ENCODE assay signal across 1 cellular context in genomic region chr4:7857993-7858392, GRCh38.
A peak's percentile ranks its signal among the peaks of the same experiment; 100 is the strongest.
TF ChIP-seq lines count a peak whose summit lies in the region.

No MANE protein-coding gene starts in this region.

TF ChIP-seq in HepG2, 621 proteins besides CTCF, POLR2A, EP300 and RAD21 (continued from another document and continues in another):
- TF ChIP-seq NCOR1 (IDR thresholded peaks at IDR 0.05; ENCODE audit: borderline replicate concordance, low read length) (peak; percentile 69; the same call in 1 of the 2 replicates), FOXA1 (IDR thresholded peaks at IDR 0.05) (0 out of 2 replicates have a peak, but pooled peaks have one; percentile 36), FOXA1 (CRISPR knock-in tag; IDR thresholded peaks at IDR 0.05) (peak; percentile 67), SOX6 (IDR thresholded peaks at IDR 0.05) (no peak), SOX6 (CRISPR knock-in tag; IDR thresholded peaks at IDR 0.05) (peak; percentile 85), FOXO1 (CRISPR knock-in tag; IDR thresholded peaks at IDR 0.05) (peak; percentile 26; the same call in 1 of the 2 replicates), ZNF569 (CRISPR knock-in tag; IDR thresholded peaks at IDR 0.05; ENCODE audit: borderline replicate concordance) (no peak), LCORL (IDR thresholded peaks at IDR 0.05) (0 out of 2 replicates have a peak, but pooled peaks have one; percentile 25), LCORL (CRISPR knock-in tag; IDR thresholded peaks at IDR 0.05) (no peak), HNRNPUL1 (IDR thresholded peaks at IDR 0.05; ENCODE audit: low read depth, low read length) (no peak), ARID5B (CRISPR knock-in tag; IDR thresholded peaks at IDR 0.05) (peak; percentile 77), SNAPC2 (CRISPR knock-in tag; IDR thresholded peaks at IDR 0.05) (0 out of 2 replicates have a peak, but pooled peaks have one; percentile 30), MAFK (conservative IDR thresholded peaks at IDR 0.05 in 1 of 2, IDR thresholded peaks at IDR 0.05 in 1 of 2; ENCODE audit: low read length in 2 of 2) (peak; percentile 1 to 29; a peak in 2 of 4 replicates), MXD4 (CRISPR knock-in tag; IDR thresholded peaks at IDR 0.05) (no peak; the same call in 1 of the 2 replicates), NR3C1 (CRISPR knock-in tag; IDR thresholded peaks at IDR 0.05) (no peak), TARDBP (CRISPR knock-in tag; IDR thresholded peaks at IDR 0.05) (peak; percentile 64; the same call in 1 of the 2 replicates), RCOR2 (CRISPR knock-in tag; IDR thresholded peaks at IDR 0.05) (0 out of 2 replicates have a peak, but pooled peaks have one; percentile 18), NR2C2 (CRISPR knock-in tag; IDR thresholded peaks at IDR 0.05; ENCODE audit: borderline replicate concordance) (no peak), MATR3 (CRISPR knock-in tag; IDR thresholded peaks at IDR 0.05) (no peak), HDAC2 (CRISPR knock-in tag; IDR thresholded peaks at IDR 0.05) (peak; percentile 26; the same call in 1 of the 2 replicates), HMG20A (CRISPR knock-in tag; IDR thresholded peaks at IDR 0.05; ENCODE audit: borderline replicate concordance) (peak; percentile 60; the same call in 1 of the 2 replicates), NR2F6 (IDR thresholded peaks at IDR 0.05) (peak; percentile 64), NR2F6 (CRISPR knock-in tag; IDR thresholded peaks at IDR 0.05) (peak; percentile 80), JUN (CRISPR knock-in tag; IDR thresholded peaks at IDR 0.05) (no peak), RELA (CRISPR knock-in tag; IDR thresholded peaks at IDR 0.05) (no peak), ZNF724P (CRISPR knock-in tag; IDR thresholded peaks at IDR 0.05; ENCODE audit: borderline replicate concordance) (no peak), ZNF263 (CRISPR knock-in tag; IDR thresholded peaks at IDR 0.05) (no peak), ZSCAN22 (CRISPR knock-in tag; IDR thresholded peaks at IDR 0.05) (no peak), ZNF224 (CRISPR knock-in tag; IDR thresholded peaks at IDR 0.05) (no peak), ARNT2 (CRISPR knock-in tag; IDR thresholded peaks at IDR 0.05; ENCODE audit: low read depth) (no peak), KDM5B (CRISPR knock-in tag; IDR thresholded peaks at IDR 0.05; ENCODE audit: borderline replicate concordance) (no peak), DRAP1 (CRISPR knock-in tag; IDR thresholded peaks at IDR 0.05) (peak; percentile 66), FOXA3 (CRISPR knock-in tag; IDR thresholded peaks at IDR 0.05) (peak; percentile 86), RBFOX2 (IDR thresholded peaks at IDR 0.05; ENCODE audit: low read depth, low read length) (peak; percentile 33; the same call in 1 of the 2 replicates), FOXP4 (CRISPR knock-in tag; IDR thresholded peaks at IDR 0.05) (peak; percentile 71), HMGA1 (CRISPR knock-in tag; conservative IDR thresholded peaks at IDR 0.05) (no peak), SAP130 (CRISPR knock-in tag; IDR thresholded peaks at IDR 0.05; ENCODE audit: low read depth) (peak; percentile 57), BCLAF1 (IDR thresholded peaks at IDR 0.05) (no peak), MAFF (IDR thresholded peaks at IDR 0.05; ENCODE audit: low read depth, low read length) (0 out of 2 replicates have a peak, but pooled peaks have one; percentile 17), HNF4G (IDR thresholded peaks at IDR 0.05; ENCODE audit: borderline replicate concordance, low read depth, low read length) (peak; percentile 48; the same call in 1 of the 2 replicates), HNF4G (CRISPR knock-in tag; IDR thresholded peaks at IDR 0.05; ENCODE audit: borderline replicate concordance, low read depth) (no peak), TEAD3 (CRISPR knock-in tag; optimal IDR thresholded peaks at IDR 0.05; ENCODE audit: borderline replicate concordance) (peak; percentile 17), KDM6A (CRISPR knock-in tag; IDR thresholded peaks at IDR 0.05; ENCODE audit: low read depth) (peak; percentile 37; the same call in 1 of the 2 replicates), HDAC1 (CRISPR knock-in tag; IDR thresholded peaks at IDR 0.05) (no peak), SIX4 (CRISPR knock-in tag; IDR thresholded peaks at IDR 0.05) (peak; percentile 22; the same call in 1 of the 2 replicates), ISL2 (CRISPR knock-in tag; IDR thresholded peaks at IDR 0.05) (peak; percentile 84), ZNF292 (CRISPR knock-in tag; IDR thresholded peaks at IDR 0.05; ENCODE audit: borderline replicate concordance, low read depth) (0 out of 2 replicates have a peak, but pooled peaks have one; percentile 23), SP1 (IDR thresholded peaks at IDR 0.05) (no peak), SP1 (CRISPR knock-in tag; IDR thresholded peaks at IDR 0.05) (no peak), MED1 (CRISPR knock-in tag; IDR thresholded peaks at IDR 0.05) (peak; percentile 61), MTA1 (CRISPR knock-in tag; IDR thresholded peaks at IDR 0.05; ENCODE audit: borderline replicate concordance) (no peak), TCF7 (IDR thresholded peaks at IDR 0.05; ENCODE audit: low read depth) (peak; percentile 77), FOXP1 (IDR thresholded peaks at IDR 0.05) (0 out of 2 replicates have a peak, but pooled peaks have one; percentile 71), FOXP1 (CRISPR knock-in tag; IDR thresholded peaks at IDR 0.05) (peak; percentile 81), DPF2 (CRISPR knock-in tag; IDR thresholded peaks at IDR 0.05; ENCODE audit: borderline replicate concordance, low read depth) (peak; percentile 81; the same call in 1 of the 2 replicates), ARID3A (IDR thresholded peaks at IDR 0.05; ENCODE audit: low read depth, low read length) (peak; percentile 57; the same call in 1 of the 2 replicates), NR2F2 (IDR thresholded peaks at IDR 0.05; ENCODE audit: borderline replicate concordance, low read depth) (peak; percentile 57; the same call in 1 of the 2 replicates), ASH2L (IDR thresholded peaks at IDR 0.05; ENCODE audit: insufficient read length, low read depth, low read length) (peak; percentile 86), MIXL1 (CRISPR knock-in tag; IDR thresholded peaks at IDR 0.05) (peak; percentile 57; the same call in 1 of the 2 replicates)
- TF ChIP-seq, protein P1, sequence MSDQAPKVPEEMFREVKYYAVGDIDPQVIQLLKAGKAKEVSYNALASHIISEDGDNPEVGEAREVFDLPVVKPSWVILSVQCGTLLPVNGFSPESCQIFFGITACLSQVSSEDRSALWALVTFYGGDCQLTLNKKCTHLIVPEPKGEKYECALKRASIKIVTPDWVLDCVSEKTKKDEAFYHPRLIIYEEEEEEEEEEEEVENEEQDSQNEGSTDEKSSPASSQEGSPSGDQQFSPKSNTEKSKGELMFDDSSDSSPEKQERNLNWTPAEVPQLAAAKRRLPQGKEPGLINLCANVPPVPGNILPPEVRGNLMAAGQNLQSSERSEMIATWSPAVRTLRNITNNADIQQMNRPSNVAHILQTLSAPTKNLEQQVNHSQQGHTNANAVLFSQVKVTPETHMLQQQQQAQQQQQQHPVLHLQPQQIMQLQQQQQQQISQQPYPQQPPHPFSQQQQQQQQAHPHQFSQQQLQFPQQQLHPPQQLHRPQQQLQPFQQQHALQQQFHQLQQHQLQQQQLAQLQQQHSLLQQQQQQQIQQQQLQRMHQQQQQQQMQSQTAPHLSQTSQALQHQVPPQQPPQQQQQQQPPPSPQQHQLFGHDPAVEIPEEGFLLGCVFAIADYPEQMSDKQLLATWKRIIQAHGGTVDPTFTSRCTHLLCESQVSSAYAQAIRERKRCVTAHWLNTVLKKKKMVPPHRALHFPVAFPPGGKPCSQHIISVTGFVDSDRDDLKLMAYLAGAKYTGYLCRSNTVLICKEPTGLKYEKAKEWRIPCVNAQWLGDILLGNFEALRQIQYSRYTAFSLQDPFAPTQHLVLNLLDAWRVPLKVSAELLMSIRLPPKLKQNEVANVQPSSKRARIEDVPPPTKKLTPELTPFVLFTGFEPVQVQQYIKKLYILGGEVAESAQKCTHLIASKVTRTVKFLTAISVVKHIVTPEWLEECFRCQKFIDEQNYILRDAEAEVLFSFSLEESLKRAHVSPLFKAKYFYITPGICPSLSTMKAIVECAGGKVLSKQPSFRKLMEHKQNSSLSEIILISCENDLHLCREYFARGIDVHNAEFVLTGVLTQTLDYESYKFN (CRISPR knock-in tag; conservative IDR thresholded peaks at IDR 0.05) = peak; percentile 88
